1 cellular context compared by ENCODE assay signal in the genomic region with DNA sequence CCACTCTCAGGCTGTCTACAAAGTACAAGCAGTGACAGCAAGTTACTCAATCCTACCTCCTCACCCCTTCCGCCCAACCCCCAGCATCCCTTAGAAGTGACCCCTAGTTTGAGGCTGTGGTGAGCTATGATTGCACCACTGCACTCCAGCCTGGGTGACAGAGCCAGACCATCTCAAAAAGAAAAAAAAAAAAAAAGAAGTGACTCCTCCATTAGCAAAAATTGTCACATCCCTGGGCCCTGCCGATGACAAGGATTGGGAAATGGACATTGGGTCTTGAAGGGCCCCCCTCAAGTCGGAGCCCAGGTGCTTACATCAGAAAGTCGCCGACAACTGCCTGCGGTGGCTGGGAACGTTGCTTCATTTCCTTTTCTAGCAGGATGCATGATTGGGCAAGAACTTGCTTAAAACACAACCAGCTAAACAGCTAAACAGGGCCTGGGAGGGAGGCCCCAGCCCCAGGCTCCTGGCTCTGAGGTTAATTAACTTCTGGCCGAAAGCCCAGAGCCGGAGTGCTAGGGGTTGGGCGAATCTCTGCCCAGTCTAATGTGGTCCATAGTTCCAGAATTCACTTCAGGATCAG.
A peak's percentile ranks its signal among the peaks of the same experiment; 100 is the strongest.
TF ChIP-seq lines count a peak whose summit lies in the region.

No MANE protein-coding gene starts in this region.

TF ChIP-seq in HepG2, 621 proteins besides CTCF, POLR2A, EP300 and RAD21 (continued from another document and continues in another):
- TF ChIP-seq ZBTB37 (CRISPR knock-in tag; IDR thresholded peaks at IDR 0.05), result no peak
- no peak for TF ChIP-seq GLI4 (CRISPR knock-in tag; IDR thresholded peaks at IDR 0.05; ENCODE audit: borderline replicate concordance)
- TF ChIP-seq SNRNP70 (IDR thresholded peaks at IDR 0.05; ENCODE audit: low read depth, low read length), result no peak
- TF ChIP-seq ATRX (CRISPR knock-in tag; IDR thresholded peaks at IDR 0.05; ENCODE audit: borderline replicate concordance), result no peak
- TF ChIP-seq SRY (CRISPR knock-in tag; IDR thresholded peaks at IDR 0.05), result no peak
- TF ChIP-seq MYPOP (CRISPR knock-in tag; IDR thresholded peaks at IDR 0.05), result 0 out of 2 replicates have a peak, but pooled peaks have one; percentile 28
- TF ChIP-seq ZNF256 (CRISPR knock-in tag; conservative IDR thresholded peaks at IDR 0.05), result no peak
- TF ChIP-seq, protein P1, sequence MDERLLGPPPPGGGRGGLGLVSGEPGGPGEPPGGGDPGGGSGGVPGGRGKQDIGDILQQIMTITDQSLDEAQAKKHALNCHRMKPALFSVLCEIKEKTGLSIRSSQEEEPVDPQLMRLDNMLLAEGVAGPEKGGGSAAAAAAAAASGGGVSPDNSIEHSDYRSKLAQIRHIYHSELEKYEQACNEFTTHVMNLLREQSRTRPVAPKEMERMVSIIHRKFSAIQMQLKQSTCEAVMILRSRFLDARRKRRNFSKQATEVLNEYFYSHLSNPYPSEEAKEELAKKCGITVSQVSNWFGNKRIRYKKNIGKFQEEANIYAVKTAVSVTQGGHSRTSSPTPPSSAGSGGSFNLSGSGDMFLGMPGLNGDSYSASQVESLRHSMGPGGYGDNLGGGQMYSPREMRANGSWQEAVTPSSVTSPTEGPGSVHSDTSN (CRISPR knock-in tag; IDR thresholded peaks at IDR 0.05), result no peak
- TF ChIP-seq ZNF577 (CRISPR knock-in tag; IDR thresholded peaks at IDR 0.05; ENCODE audit: borderline replicate concordance, low read depth), result no peak
- TF ChIP-seq KDM1A (CRISPR knock-in tag; IDR thresholded peaks at IDR 0.05), result peak; percentile 15; the same call in 1 of the 2 replicates
- no peak for TF ChIP-seq ZFP82 (CRISPR knock-in tag; IDR thresholded peaks at IDR 0.05; ENCODE audit: borderline replicate concordance)
- no peak for TF ChIP-seq ZSCAN22 (CRISPR knock-in tag; IDR thresholded peaks at IDR 0.05)
- TF ChIP-seq IRX3 (CRISPR knock-in tag; IDR thresholded peaks at IDR 0.05; ENCODE audit: borderline replicate concordance, low read depth), result no peak
- TF ChIP-seq HMGXB3 (CRISPR knock-in tag; IDR thresholded peaks at IDR 0.05; ENCODE audit: borderline replicate concordance), result no peak
- peak; percentile 96 for TF ChIP-seq GATAD2A (CRISPR knock-in tag; IDR thresholded peaks at IDR 0.05)
- no peak for TF ChIP-seq STAG1 (CRISPR knock-in tag; IDR thresholded peaks at IDR 0.05)
- TF ChIP-seq ZNF678 (CRISPR knock-in tag; IDR thresholded peaks at IDR 0.05), result no peak
- no peak for TF ChIP-seq NFE2 (CRISPR knock-in tag; IDR thresholded peaks at IDR 0.05)
- TF ChIP-seq, protein P2, sequence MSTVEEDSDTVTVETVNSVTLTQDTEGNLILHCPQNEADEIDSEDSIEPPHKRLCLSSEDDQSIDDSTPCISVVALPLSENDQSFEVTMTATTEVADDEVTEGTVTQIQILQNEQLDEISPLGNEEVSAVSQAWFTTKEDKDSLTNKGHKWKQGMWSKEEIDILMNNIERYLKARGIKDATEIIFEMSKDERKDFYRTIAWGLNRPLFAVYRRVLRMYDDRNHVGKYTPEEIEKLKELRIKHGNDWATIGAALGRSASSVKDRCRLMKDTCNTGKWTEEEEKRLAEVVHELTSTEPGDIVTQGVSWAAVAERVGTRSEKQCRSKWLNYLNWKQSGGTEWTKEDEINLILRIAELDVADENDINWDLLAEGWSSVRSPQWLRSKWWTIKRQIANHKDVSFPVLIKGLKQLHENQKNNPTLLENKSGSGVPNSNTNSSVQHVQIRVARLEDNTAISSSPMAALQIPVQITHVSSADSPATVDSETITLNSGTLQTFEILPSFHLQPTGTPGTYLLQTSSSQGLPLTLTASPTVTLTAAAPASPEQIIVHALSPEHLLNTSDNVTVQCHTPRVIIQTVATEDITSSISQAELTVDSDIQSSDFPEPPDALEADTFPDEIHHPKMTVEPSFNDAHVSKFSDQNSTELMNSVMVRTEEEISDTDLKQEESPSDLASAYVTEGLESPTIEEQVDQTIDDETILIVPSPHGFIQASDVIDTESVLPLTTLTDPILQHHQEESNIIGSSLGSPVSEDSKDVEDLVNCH (CRISPR knock-in tag; IDR thresholded peaks at IDR 0.05), result no peak
- TF ChIP-seq ZNF224 (CRISPR knock-in tag; IDR thresholded peaks at IDR 0.05), result no peak
- no peak for TF ChIP-seq DZIP1 (CRISPR knock-in tag; IDR thresholded peaks at IDR 0.05)
- no peak for TF ChIP-seq ZNF496 (CRISPR knock-in tag; IDR thresholded peaks at IDR 0.05; ENCODE audit: insufficient replicate concordance)
- TF ChIP-seq, protein P3, sequence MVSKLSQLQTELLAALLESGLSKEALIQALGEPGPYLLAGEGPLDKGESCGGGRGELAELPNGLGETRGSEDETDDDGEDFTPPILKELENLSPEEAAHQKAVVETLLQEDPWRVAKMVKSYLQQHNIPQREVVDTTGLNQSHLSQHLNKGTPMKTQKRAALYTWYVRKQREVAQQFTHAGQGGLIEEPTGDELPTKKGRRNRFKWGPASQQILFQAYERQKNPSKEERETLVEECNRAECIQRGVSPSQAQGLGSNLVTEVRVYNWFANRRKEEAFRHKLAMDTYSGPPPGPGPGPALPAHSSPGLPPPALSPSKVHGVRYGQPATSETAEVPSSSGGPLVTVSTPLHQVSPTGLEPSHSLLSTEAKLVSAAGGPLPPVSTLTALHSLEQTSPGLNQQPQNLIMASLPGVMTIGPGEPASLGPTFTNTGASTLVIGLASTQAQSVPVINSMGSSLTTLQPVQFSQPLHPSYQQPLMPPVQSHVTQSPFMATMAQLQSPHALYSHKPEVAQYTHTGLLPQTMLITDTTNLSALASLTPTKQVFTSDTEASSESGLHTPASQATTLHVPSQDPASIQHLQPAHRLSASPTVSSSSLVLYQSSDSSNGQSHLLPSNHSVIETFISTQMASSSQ (IDR thresholded peaks at IDR 0.05; ENCODE audit: low read depth), result no peak
- TF ChIP-seq, protein P3 (CRISPR knock-in tag; IDR thresholded peaks at IDR 0.05; ENCODE audit: borderline replicate concordance), result no peak; the same call in 1 of the 2 replicates
- no peak for TF ChIP-seq PHF8 (CRISPR knock-in tag; IDR thresholded peaks at IDR 0.05)
- peak; percentile 77 for TF ChIP-seq TCF7 (IDR thresholded peaks at IDR 0.05; ENCODE audit: low read depth)
- TF ChIP-seq MED8 (CRISPR knock-in tag; IDR thresholded peaks at IDR 0.05; ENCODE audit: insufficient replicate concordance), result peak; percentile 58
- peak; percentile 73; the same call in 1 of the 2 replicates for TF ChIP-seq ISL2 (CRISPR knock-in tag; IDR thresholded peaks at IDR 0.05)
- TF ChIP-seq, protein P4, sequence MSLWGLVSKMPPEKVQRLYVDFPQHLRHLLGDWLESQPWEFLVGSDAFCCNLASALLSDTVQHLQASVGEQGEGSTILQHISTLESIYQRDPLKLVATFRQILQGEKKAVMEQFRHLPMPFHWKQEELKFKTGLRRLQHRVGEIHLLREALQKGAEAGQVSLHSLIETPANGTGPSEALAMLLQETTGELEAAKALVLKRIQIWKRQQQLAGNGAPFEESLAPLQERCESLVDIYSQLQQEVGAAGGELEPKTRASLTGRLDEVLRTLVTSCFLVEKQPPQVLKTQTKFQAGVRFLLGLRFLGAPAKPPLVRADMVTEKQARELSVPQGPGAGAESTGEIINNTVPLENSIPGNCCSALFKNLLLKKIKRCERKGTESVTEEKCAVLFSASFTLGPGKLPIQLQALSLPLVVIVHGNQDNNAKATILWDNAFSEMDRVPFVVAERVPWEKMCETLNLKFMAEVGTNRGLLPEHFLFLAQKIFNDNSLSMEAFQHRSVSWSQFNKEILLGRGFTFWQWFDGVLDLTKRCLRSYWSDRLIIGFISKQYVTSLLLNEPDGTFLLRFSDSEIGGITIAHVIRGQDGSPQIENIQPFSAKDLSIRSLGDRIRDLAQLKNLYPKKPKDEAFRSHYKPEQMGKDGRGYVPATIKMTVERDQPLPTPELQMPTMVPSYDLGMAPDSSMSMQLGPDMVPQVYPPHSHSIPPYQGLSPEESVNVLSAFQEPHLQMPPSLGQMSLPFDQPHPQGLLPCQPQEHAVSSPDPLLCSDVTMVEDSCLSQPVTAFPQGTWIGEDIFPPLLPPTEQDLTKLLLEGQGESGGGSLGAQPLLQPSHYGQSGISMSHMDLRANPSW (CRISPR knock-in tag; IDR thresholded peaks at IDR 0.05; ENCODE audit: borderline replicate concordance), result no peak
- peak; percentile 97 for TF ChIP-seq CEBPG (CRISPR knock-in tag; IDR thresholded peaks at IDR 0.05)
- TF ChIP-seq ZNF558 (CRISPR knock-in tag; IDR thresholded peaks at IDR 0.05; ENCODE audit: borderline replicate concordance), result no peak
- 0 out of 2 replicates have a peak, but pooled peaks have one; percentile 38 for TF ChIP-seq ZNF335 (CRISPR knock-in tag; IDR thresholded peaks at IDR 0.05)
- TF ChIP-seq, protein P5, sequence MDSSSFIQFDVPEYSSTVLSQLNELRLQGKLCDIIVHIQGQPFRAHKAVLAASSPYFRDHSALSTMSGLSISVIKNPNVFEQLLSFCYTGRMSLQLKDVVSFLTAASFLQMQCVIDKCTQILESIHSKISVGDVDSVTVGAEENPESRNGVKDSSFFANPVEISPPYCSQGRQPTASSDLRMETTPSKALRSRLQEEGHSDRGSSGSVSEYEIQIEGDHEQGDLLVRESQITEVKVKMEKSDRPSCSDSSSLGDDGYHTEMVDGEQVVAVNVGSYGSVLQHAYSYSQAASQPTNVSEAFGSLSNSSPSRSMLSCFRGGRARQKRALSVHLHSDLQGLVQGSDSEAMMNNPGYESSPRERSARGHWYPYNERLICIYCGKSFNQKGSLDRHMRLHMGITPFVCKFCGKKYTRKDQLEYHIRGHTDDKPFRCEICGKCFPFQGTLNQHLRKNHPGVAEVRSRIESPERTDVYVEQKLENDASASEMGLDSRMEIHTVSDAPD (CRISPR knock-in tag; IDR thresholded peaks at IDR 0.05), result no peak
- no peak for TF ChIP-seq ZMYM4 (CRISPR knock-in tag; IDR thresholded peaks at IDR 0.05)
